Comparison of ENCODE assay signal across 8 cellular contexts in genomic region chr22:29882716-29883044, GRCh38. TPM values are rescaled to one million over a fixed set of nuclear protein-coding genes. Genes with fewer than 3 reads are reported as not detected.
DNase-seq lines count a peak whose midpoint lies in the region; ATAC-seq and TF ChIP-seq lines count a peak whose summit lies in the region.

No MANE protein-coding gene starts in this region.

- CTCF ChIA-PET in A673 (lab: Charles Lee) = interaction anchor here (0.7 to 1.1 kb wide), 2 partner anchors 11 to 39 kb away, joined by 4 to 7 read pairs; no protein-coding TSS in a partner anchor
- CTCF ChIA-PET in activated CD8-positive, alpha-beta T cell treated with anti-CD3 and anti-CD28 coated beads, Interleukin-2, amount 10 ng/mL, durations not matched to agents 7 days and 5 days (lab: Charles Lee) = no interaction called here

- H3K36me3 Mint-ChIP-seq in activated CD8-positive, alpha-beta T cell treated with anti-CD3 and anti-CD28 coated beads, Interleukin-2, amount 10 ng/mL, durations not matched to agents 7 days and 5 days (ENCODE audit: low read depth) = peaks cover 2% of the 10 kb centered on the region

- ATAC-seq in GM21737 (IDR thresholded peaks at IDR 0.05; ENCODE audit: unreplicated experiment) (peak; percentile 55), HG03571 (IDR thresholded peaks at IDR 0.05; ENCODE audit: unreplicated experiment) (no peak), GM18858 (IDR thresholded peaks at IDR 0.05; ENCODE audit: unreplicated experiment) (no peak), GM21526 (IDR thresholded peaks at IDR 0.05; ENCODE audit: low FRiP score, unreplicated experiment) (no peak)
- ATAC-seq in activated CD8-positive, alpha-beta T cell treated with anti-CD3 and anti-CD28 coated beads, Interleukin-2, amount 10 ng/mL, durations not matched to agents 7 days and 5 days = no peak

- H3K27ac Mint-ChIP-seq in activated CD8-positive, alpha-beta T cell treated with anti-CD3 and anti-CD28 coated beads, Interleukin-2, amount 10 ng/mL, durations not matched to agents 7 days and 5 days = no peak overlapping the region

- peaks cover 8% of the 10 kb centered on the region for H3K27me3 Mint-ChIP-seq in activated CD8-positive, alpha-beta T cell treated with anti-CD3 and anti-CD28 coated beads, Interleukin-2, amount 10 ng/mL, durations not matched to agents 7 days and 5 days (ENCODE audit: low read depth)

- no peaks in the 10 kb centered on the region for H3K9me3 Mint-ChIP-seq in activated CD8-positive, alpha-beta T cell treated with anti-CD3 and anti-CD28 coated beads, Interleukin-2, amount 10 ng/mL, durations not matched to agents 7 days and 5 days (ENCODE audit: insufficient read depth)

- intact Hi-C loops in A673 (cut with micrococcal nuclease; ENCODE audit: unreplicated experiment) = no loop called here

- POLR2A ChIA-PET in A673 (lab: Charles Lee; ENCODE audit: low non-redundant PET) = no interaction called here
- POLR2A ChIA-PET in activated CD8-positive, alpha-beta T cell treated with anti-CD3 and anti-CD28 coated beads, Interleukin-2, amount 10 ng/mL, durations not matched to agents 7 days and 5 days (lab: Charles Lee) = interaction anchor here (0.9 to 1.6 kb wide), 2 partner anchors 60 to 116 kb away, joined by 4 read pairs; partner anchors contain the start of gene ZMAT5

- H3K4me1 ChIP-seq in A673 (ENCODE audit: insufficient read depth, low read length, poor library complexity, severe bottlenecking) (peaks cover 26% of the 10 kb centered on the region), mesodermal cell (ENCODE audit: control insufficient read depth, insufficient read depth, low read length, poor library complexity, severe bottlenecking) (peaks cover 9% of the 10 kb centered on the region)

- H3K4me1 Mint-ChIP-seq in activated CD8-positive, alpha-beta T cell treated with anti-CD3 and anti-CD28 coated beads, Interleukin-2, amount 10 ng/mL, durations not matched to agents 7 days and 5 days (ENCODE audit: low read depth) = peaks cover 12% of the 10 kb centered on the region

- no peaks in the 10 kb centered on the region for H3K27me3 ChIP-seq in A673 (replicated peaks; ENCODE audit: insufficient read depth, low read depth, low read length, poor library complexity)

- TF ChIP-seq CTCF in A673 (conservative IDR thresholded peaks at IDR 0.05; ENCODE audit: low read depth, low read length) = no peak

- peak overlapping the region; percentile 93 for H3K27ac ChIP-seq in A673 (ENCODE audit: low read depth, low read length, poor library complexity, severe bottlenecking)
- H3K27ac ChIP-seq in mesodermal cell (ENCODE audit: low read depth, low read length, severe bottlenecking) = peak overlapping the region; percentile 98

- no peak for DNase-seq in A673 (ENCODE audit: low spot score)
- no peak for DNase-seq in activated CD8-positive, alpha-beta T cell treated with anti-CD3 and anti-CD28 coated beads, Interleukin-2, amount 10 ng/mL, durations not matched to agents 7 days and 5 days
- no peak for DNase-seq in HPDE6-E6E7 (ENCODE audit: extremely low spot score)

- WGBS in mesodermal cell (ENCODE audit: insufficient coverage in 2 of 2), 2 experiments = 3 to 6% methylated on average over 5 of the region's 5 CpGs

- H3K4me3 Mint-ChIP-seq in activated CD8-positive, alpha-beta T cell treated with anti-CD3 and anti-CD28 coated beads, Interleukin-2, amount 10 ng/mL, durations not matched to agents 7 days and 5 days = peak overlapping the region; percentile 91

- H3K36me3 ChIP-seq in A673 (ENCODE audit: insufficient read depth, low read length, poor library complexity, severe bottlenecking) (no peaks in the 10 kb centered on the region), mesodermal cell (ENCODE audit: control insufficient read depth, insufficient read depth, low read length) (peaks cover 4% of the 10 kb centered on the region)

- H3K9me3 ChIP-seq in A673 (ENCODE audit: low read depth, low read length, poor library complexity, severe bottlenecking) (no peaks in the 10 kb centered on the region), mesodermal cell (ENCODE audit: control insufficient read depth, low read length) (no peaks in the 10 kb centered on the region)

- H3K4me3 ChIP-seq in A673 (ENCODE audit: low read depth, low read length, poor library complexity, severe bottlenecking) (peak overlapping the region; percentile 97), mesodermal cell (ENCODE audit: extremely low read depth, insufficient read depth, low read length, poor library complexity, severe bottlenecking) (peak overlapping the region; percentile 84)

- no TSS peak for BruUV-seq in A673 (replicated peaks; lab: Mats Ljungman, UMichigan)

RNA-seq across cellular contexts. Expression of gene MTMR3, which starts 0.3 kb away (rescaled TPM):
- total RNA-seq in A673 (2021) = 25.0 and 26.4 TPM in 2 replicates
- total RNA-seq in activated CD8-positive, alpha-beta T cell treated with anti-CD3 and anti-CD28 coated beads, Interleukin-2, amount 10 ng/mL, durations not matched to agents 7 days and 5 days = 10 to 100 TPM; 21.1 to 26.0 TPM
- polyA plus RNA-seq in mesodermal cell (2013, experiment 1 of 2) = 20.3 TPM
- 17.1 TPM for polyA plus RNA-seq in mesodermal cell (2013, experiment 2 of 2)

RNA-seq across cellular contexts. Expression of gene ASCC2, which starts 44.6 kb away (rescaled TPM):
- total RNA-seq in A673 (2021) = 54.5 and 54.9 TPM in 2 replicates
- 10 to 100 TPM; 86.5 to 91.4 TPM for total RNA-seq in activated CD8-positive, alpha-beta T cell treated with anti-CD3 and anti-CD28 coated beads, Interleukin-2, amount 10 ng/mL, durations not matched to agents 7 days and 5 days
- polyA plus RNA-seq in mesodermal cell (2013, experiment 1 of 2) = 42.2 TPM
- polyA plus RNA-seq in mesodermal cell (2013, experiment 2 of 2) = 39.2 TPM
